Comparison of ENCODE assay signal across 9 cellular contexts in the genomic region with DNA sequence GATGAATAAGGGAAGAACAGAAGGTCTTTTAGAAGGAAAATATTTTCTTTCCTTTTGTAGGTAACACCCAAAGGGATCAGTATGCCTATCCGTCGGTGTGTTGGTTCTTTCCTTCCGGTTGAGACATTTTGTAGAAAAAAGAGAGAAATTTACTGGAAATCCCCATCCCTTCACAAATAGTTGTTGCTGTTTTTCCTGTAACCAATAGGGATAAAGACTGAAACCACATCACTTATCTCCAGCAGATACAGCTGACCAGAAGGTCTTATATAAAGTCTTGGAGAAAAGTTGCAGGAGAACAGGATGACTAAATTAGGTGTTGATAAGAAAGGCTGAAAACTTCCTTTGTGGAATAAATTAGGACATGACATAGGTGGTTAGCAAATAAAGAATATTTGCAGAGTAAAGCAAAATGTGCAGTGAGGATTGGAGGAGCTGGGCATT. TPM values are rescaled to one million over a fixed set of nuclear protein-coding genes. Genes with fewer than 3 reads are reported as not detected.
DNase-seq lines count a peak whose midpoint lies in the region; ATAC-seq, FAIRE-seq and TF ChIP-seq lines count a peak whose summit lies in the region.
"Had no signal": no experiment of that assay in that cellular context is flagged by ENCODE, and none has a peak within 500 bp of the region (broad histone marks: within the 10 kb centered on the region; RNA-seq: fewer than 3 reads in every experiment).

No MANE protein-coding gene starts in this region.

- in situ Hi-C loops in HepG2 (cut with HindIII; ENCODE audit: extremely low pct_ligation_motif_present, low pct_unique_long_range_greater_than_20kb) = no loop called here

- peak overlapping the region in 5 of 12 donors; percentile 6 to 37 (median 20) for H3K4me3 ChIP-seq in heart left ventricle
- no peak overlapping the region for H3K4me3 ChIP-seq in HepG2 (replicated peaks in 1 of 3; ENCODE audit: insufficient read depth in 1 of 3, low read depth in 2 of 3, low read length in 3 of 3)
- H3K4me3 ChIP-seq in upper lobe of right lung = no peak overlapping the region

- no peak for FAIRE-seq in HepG2 (lab: Jason Lieb, UNC)

- peaks cover 12% of the 10 kb centered on the region for H3K36me3 Mint-ChIP-seq in activated CD8-positive, alpha-beta T cell treated with anti-CD3 and anti-CD28 coated beads, Interleukin-2, amount 10 ng/mL, durations not matched to agents 7 days and 5 days (ENCODE audit: low read depth)

- no peaks in the 10 kb centered on the region for H3K79me2 ChIP-seq in HepG2 (ENCODE audit: insufficient read depth, low read length)

- H3K9me3 ChIP-seq in heart left ventricle = no peaks in the 10 kb centered on the region
- H3K9me3 ChIP-seq in HepG2 (ENCODE audit: low read length) = no peaks in the 10 kb centered on the region; the same call in 1 of the 2 replicates
- no peaks in the 10 kb centered on the region for H3K9me3 ChIP-seq in upper lobe of right lung

- peak overlapping the region; percentile 12 for H3K4me3 Mint-ChIP-seq in activated CD8-positive, alpha-beta T cell treated with anti-CD3 and anti-CD28 coated beads, Interleukin-2, amount 10 ng/mL, durations not matched to agents 7 days and 5 days

- H3K4me1 Mint-ChIP-seq in activated CD8-positive, alpha-beta T cell treated with anti-CD3 and anti-CD28 coated beads, Interleukin-2, amount 10 ng/mL, durations not matched to agents 7 days and 5 days (ENCODE audit: low read depth) = peaks cover 23% of the 10 kb centered on the region

- POLR2A ChIA-PET in activated CD8-positive, alpha-beta T cell treated with anti-CD3 and anti-CD28 coated beads, Interleukin-2, amount 10 ng/mL, durations not matched to agents 7 days and 5 days (lab: Charles Lee) = no interaction called here
- POLR2A ChIA-PET in HepG2 (lab: Yijun Ruan, JAX) = no interaction called here

- no peak overlapping the region for H3K4me2 ChIP-seq in HepG2 (ENCODE audit: low read depth, low read length)

- CTCF ChIA-PET in activated CD8-positive, alpha-beta T cell treated with anti-CD3 and anti-CD28 coated beads, Interleukin-2, amount 10 ng/mL, durations not matched to agents 7 days and 5 days (lab: Charles Lee) = no interaction called here
- CTCF ChIA-PET in HepG2 (lab: Yijun Ruan, JAX; ENCODE audit: low intra/inter-chr PET ratio, low total read pairs) = no interaction called here

- peak overlapping the region; percentile 77 for H3K27ac Mint-ChIP-seq in activated CD8-positive, alpha-beta T cell treated with anti-CD3 and anti-CD28 coated beads, Interleukin-2, amount 10 ng/mL, durations not matched to agents 7 days and 5 days

- peaks cover 10% of the 10 kb centered on the region for H3K27me3 Mint-ChIP-seq in activated CD8-positive, alpha-beta T cell treated with anti-CD3 and anti-CD28 coated beads, Interleukin-2, amount 10 ng/mL, durations not matched to agents 7 days and 5 days (ENCODE audit: low read depth)

- TF ChIP-seq EP300 in HepG2 (IDR thresholded peaks at IDR 0.05; ENCODE audit: low read depth in 2 of 2, low read length in 2 of 2) = no peak
- TF ChIP-seq EP300 in HepG2 (CRISPR knock-in tag; IDR thresholded peaks at IDR 0.05; ENCODE audit: borderline replicate concordance) = no peak

- TF ChIP-seq POLR2A in heart left ventricle (IDR thresholded peaks at IDR 0.05) (no peak), HepG2 (IDR thresholded peaks at IDR 0.05; ENCODE audit: insufficient read depth in 1 of 2, low read depth in 2 of 2, low read length in 2 of 2) (no peak)

- H3K9me3 Mint-ChIP-seq in activated CD8-positive, alpha-beta T cell treated with anti-CD3 and anti-CD28 coated beads, Interleukin-2, amount 10 ng/mL, durations not matched to agents 7 days and 5 days (ENCODE audit: insufficient read depth) = peaks cover 14% of the 10 kb centered on the region

- DNase-seq in heart left ventricle = no peak
- no peak for DNase-seq in Right ventricle myocardium inferior (ENCODE audit: missing footprints)
- no peak for DNase-seq in activated CD8-positive, alpha-beta T cell treated with anti-CD3 and anti-CD28 coated beads, Interleukin-2, amount 10 ng/mL, durations not matched to agents 7 days and 5 days
- DNase-seq in HepG2 (ENCODE audit: low spot score) = no peak
- no peak for DNase-seq in upper lobe of right lung
- no peak for DNase-seq in globus pallidus (ENCODE audit: low spot score)
- no peak for DNase-seq in A172 (ENCODE audit: low spot score)
- DNase-seq: NCI-H2029 had no signal

- H3K27ac ChIP-seq in heart left ventricle (peak overlapping the region in 10 of 12 donors; percentile 49 to 85 (median 76)), HepG2 (ENCODE audit: extremely low read length, insufficient read depth, low read length) (no peak overlapping the region), upper lobe of right lung (no peak overlapping the region)

- no peak overlapping the region for H2AFZ ChIP-seq in HepG2 (ENCODE audit: low read length)

- intact Hi-C loops in heart left ventricle (cut with DNase I) (no loop called here), Right ventricle myocardium inferior (cut with DNase I) (no loop called here), HepG2 (cut with micrococcal nuclease; ENCODE audit: unreplicated experiment) (no loop called here), upper lobe of right lung (cut with DNase I) (no loop called here)

- H3K36me3 ChIP-seq in heart left ventricle (no peaks in the 10 kb centered on the region), HepG2 (replicated peaks in 1 of 2; ENCODE audit: control insufficient read depth in 1 of 2, insufficient read depth in 2 of 2, low read length in 2 of 2) (no peaks in the 10 kb centered on the region), upper lobe of right lung (no peaks in the 10 kb centered on the region)

- WGBS in heart left ventricle, 4 donors = 0 to 18% (median 6%) methylated on average over 3 of the region's 3 CpGs
- 25% methylated on average over 3 of the region's 3 CpGs for WGBS in HepG2 (ENCODE audit: low lambda C conversion rate)

- no TSS peak for BruUV-seq in HepG2 (replicated peaks; lab: Mats Ljungman, UMichigan)

- no peaks in the 10 kb centered on the region for H4K20me1 ChIP-seq in HepG2 (ENCODE audit: insufficient read depth, low read length)

- TF ChIP-seq CTCF in heart left ventricle (IDR thresholded peaks at IDR 0.05) (no peak), HepG2 (CRISPR knock-in tag; IDR thresholded peaks at IDR 0.05) (no peak), upper lobe of right lung (IDR thresholded peaks at IDR 0.05) (no peak)

- ATAC-seq in heart left ventricle (peak; percentile 24 to 89 (median 69)), Right ventricle myocardium inferior (no peak), HepG2 (no peak), upper lobe of right lung (peak; percentile 92), GM19395 (IDR thresholded peaks at IDR 0.05; ENCODE audit: unreplicated experiment) (no peak)
- ATAC-seq in activated CD8-positive, alpha-beta T cell treated with anti-CD3 and anti-CD28 coated beads, Interleukin-2, amount 10 ng/mL, durations not matched to agents 7 days and 5 days = no peak

- no peak overlapping the region for H3K9ac ChIP-seq in HepG2 (ENCODE audit: insufficient read depth, low read depth, low read length)

- no peak for TF ChIP-seq RAD21 in HepG2 (CRISPR knock-in tag; IDR thresholded peaks at IDR 0.05)

- H3K4me1 ChIP-seq in heart left ventricle (peaks cover 0 to 7% (median 0%) of the 10 kb centered on the region in 12 donors), HepG2 (ENCODE audit: insufficient read depth, low read length) (no peaks in the 10 kb centered on the region), upper lobe of right lung (no peaks in the 10 kb centered on the region)

- H3K27me3 ChIP-seq in heart left ventricle (no peaks in the 10 kb centered on the region), HepG2 (ENCODE audit: control insufficient read depth in 1 of 2, insufficient read depth in 2 of 2, low read length in 2 of 2) (0 out of 5 replicates have a peak, but pooled peaks cover 1 to 4% of the 10 kb centered on the region in 2 experiments), upper lobe of right lung (no peaks in the 10 kb centered on the region)

RNA-seq across cellular contexts. Expression of a gene that starts 14.8 kb away (rescaled TPM):
- total RNA-seq in heart left ventricle = 100 to 1,000 TPM in 3 of 9 donors, 10 to 100 TPM in 6; 12.3 to 404 (median 86.3) TPM
- polyA plus RNA-seq in heart left ventricle = 10 to 100 TPM; 32.3 to 76.3 TPM
- 32.4 TPM for total RNA-seq in Right ventricle myocardium inferior
- 10 to 100 TPM; 46.0 to 50.7 TPM for total RNA-seq in activated CD8-positive, alpha-beta T cell treated with anti-CD3 and anti-CD28 coated beads, Interleukin-2, amount 10 ng/mL, durations not matched to agents 7 days and 5 days
- 0.09 TPM in 1 of 2 replicates, not detected in the other for total RNA-seq in HepG2 (2016; rRNA removed; fragmentation: Illumina TruSeq; extraction: Trizol)
- not detected in 2 replicates for total RNA-seq in HepG2 (2016; cell fraction: cytosol; rRNA removed; fragmentation: Illumina TruSeq; extraction: Trizol; ENCODE audit: low read depth)
- total RNA-seq in HepG2 (2016; cell fraction: insoluble cytoplasmic fraction; rRNA removed; fragmentation: Illumina TruSeq; extraction: Trizol) = not detected in 2 replicates
- not detected in 2 replicates for total RNA-seq in HepG2 (2016; cell fraction: membrane; rRNA removed; fragmentation: Illumina TruSeq; extraction: Trizol)
- not detected in 2 replicates for total RNA-seq in HepG2 (2016; cell fraction: nucleus; rRNA removed; fragmentation: Illumina TruSeq; extraction: Trizol)
- polyA plus RNA-seq in HepG2 (2011; rRNA removed) = not detected in 2 replicates
- polyA plus RNA-seq in HepG2 (2011; cell fraction: cytosol; rRNA removed) = 0.11 and 0.13 TPM in 2 replicates
- polyA plus RNA-seq in HepG2 (2011; cell fraction: nucleus; rRNA removed) = 0.28 TPM in 1 of 2 replicates, not detected in the other
- polyA plus RNA-seq in HepG2 (2012) = not detected in 2 replicates
- not detected in 2 replicates for polyA plus RNA-seq in HepG2 (2016; cell fraction: cytosol; fragmentation: Illumina TruSeq; extraction: Trizol; ENCODE audit: low read depth)
- not detected in 2 replicates for polyA plus RNA-seq in HepG2 (2016; cell fraction: insoluble cytoplasmic fraction; fragmentation: Illumina TruSeq; extraction: Trizol; ENCODE audit: low read depth)
- not detected in 2 replicates for polyA plus RNA-seq in HepG2 (2016; cell fraction: membrane; fragmentation: Illumina TruSeq; extraction: Trizol; ENCODE audit: low read depth)
- polyA plus RNA-seq in HepG2 (2016; cell fraction: nucleus; fragmentation: Illumina TruSeq; extraction: Trizol; ENCODE audit: insufficient read depth, low read depth) = not detected in 2 replicates
- 0.23 TPM in 1 of 2 replicates, not detected in the other for polyA minus RNA-seq in HepG2 (2011; rRNA and poly(A)+ RNA removed; ENCODE audit: low replicate concordance)
- not detected in 2 replicates for polyA minus RNA-seq in HepG2 (2011; cell fraction: cytosol; rRNA and poly(A)+ RNA removed)
- polyA minus RNA-seq in HepG2 (2011; cell fraction: nucleus; rRNA and poly(A)+ RNA removed) = not detected in 2 replicates
- total RNA-seq in upper lobe of right lung = 335 TPM
- total RNA-seq in A172 (2014; rRNA removed; shearing (Covaris generic)) = 0.07 TPM in 1 of 2 replicates, not detected in the other

RNA-seq across cellular contexts. Expression of a gene that starts 32.8 kb away (rescaled TPM):
- total RNA-seq in heart left ventricle (100 to 1,000 TPM in 1 of 9 donors, 10 to 100 TPM in 5, 1 to 10 TPM in 2, not detected in 1; 1.2 to 154 (median 14.1) TPM), Right ventricle myocardium inferior (5.3 TPM), HepG2 (2016; rRNA removed; fragmentation: Illumina TruSeq; extraction: Trizol) (not detected in 2 replicates), upper lobe of right lung (111 TPM)
- polyA plus RNA-seq in heart left ventricle (1 to 10 TPM; 5.3 to 8.7 TPM), HepG2 (2011; rRNA removed) (not detected in 2 replicates)
- total RNA-seq in activated CD8-positive, alpha-beta T cell treated with anti-CD3 and anti-CD28 coated beads, Interleukin-2, amount 10 ng/mL, durations not matched to agents 7 days and 5 days = 1 to 10 TPM; 2.7 to 3.4 TPM
- not detected in 2 replicates for total RNA-seq in HepG2 (2016; cell fraction: cytosol; rRNA removed; fragmentation: Illumina TruSeq; extraction: Trizol; ENCODE audit: low read depth)
- not detected in 2 replicates for total RNA-seq in HepG2 (2016; cell fraction: insoluble cytoplasmic fraction; rRNA removed; fragmentation: Illumina TruSeq; extraction: Trizol)
- total RNA-seq in HepG2 (2016; cell fraction: membrane; rRNA removed; fragmentation: Illumina TruSeq; extraction: Trizol) = not detected in 2 replicates
- total RNA-seq in HepG2 (2016; cell fraction: nucleus; rRNA removed; fragmentation: Illumina TruSeq; extraction: Trizol) = not detected in 2 replicates
- polyA plus RNA-seq in HepG2 (2011; cell fraction: cytosol; rRNA removed) = 0.06 TPM in 1 of 2 replicates, not detected in the other
- 0.14 and 0.31 TPM in 2 replicates for polyA plus RNA-seq in HepG2 (2011; cell fraction: nucleus; rRNA removed)
- not detected in 2 replicates for polyA plus RNA-seq in HepG2 (2012)
- polyA plus RNA-seq in HepG2 (2016; cell fraction: cytosol; fragmentation: Illumina TruSeq; extraction: Trizol; ENCODE audit: low read depth) = not detected in 2 replicates
- not detected in 2 replicates for polyA plus RNA-seq in HepG2 (2016; cell fraction: insoluble cytoplasmic fraction; fragmentation: Illumina TruSeq; extraction: Trizol; ENCODE audit: low read depth)
- not detected in 2 replicates for polyA plus RNA-seq in HepG2 (2016; cell fraction: membrane; fragmentation: Illumina TruSeq; extraction: Trizol; ENCODE audit: low read depth)
- polyA plus RNA-seq in HepG2 (2016; cell fraction: nucleus; fragmentation: Illumina TruSeq; extraction: Trizol; ENCODE audit: insufficient read depth, low read depth) = not detected in 2 replicates
- polyA minus RNA-seq in HepG2 (2011; rRNA and poly(A)+ RNA removed; ENCODE audit: low replicate concordance) = 0.89 TPM in 1 of 2 replicates, not detected in the other
- not detected in 2 replicates for polyA minus RNA-seq in HepG2 (2011; cell fraction: cytosol; rRNA and poly(A)+ RNA removed)
- polyA minus RNA-seq in HepG2 (2011; cell fraction: nucleus; rRNA and poly(A)+ RNA removed) = not detected in 2 replicates
- total RNA-seq in A172 (2014; rRNA removed; shearing (Covaris generic)) = not detected in 2 replicates

Comparison
In these comparisons a context has a peak if more than half of its experiments do, and no peak if none do; other contexts are left out.
1. ATAC-seq: peak in heart left ventricle (4 of 4) and upper lobe of right lung (single experiment); none in Right ventricle myocardium inferior (single experiment), activated CD8-positive, alpha-beta T cell treated with anti-CD3 and anti-CD28 coated beads, Interleukin-2, amount 10 ng/mL, durations not matched to agents 7 days and 5 days (single experiment), HepG2 (single experiment) and GM19395 (single experiment).
2. H3K27ac ChIP-seq: peak in heart left ventricle (10 of 12); none in HepG2 (single experiment) and upper lobe of right lung (single experiment).
3. RNA of a gene that starts 14.8 kb away (total RNA-seq): 335 TPM in upper lobe of right lung (single experiment), 12.3 to 404 TPM in heart left ventricle, 46.0 to 50.7 TPM in activated CD8-positive, alpha-beta T cell treated with anti-CD3 and anti-CD28 coated beads, Interleukin-2, amount 10 ng/mL, durations not matched to agents 7 days and 5 days and 32.4 TPM in Right ventricle myocardium inferior (single experiment); 0.09 TPM in HepG2 and 0.07 TPM in A172; every median in the first group is over 10 times any median in the second.